Comparison of ENCODE assay signal across 8 cellular contexts in genomic region chr19:38264486-38265212, GRCh38. TPM values are rescaled to one million over a fixed set of nuclear protein-coding genes. Genes with fewer than 3 reads are reported as not detected.
DNase-seq lines count a peak whose midpoint lies in the region; ATAC-seq and TF ChIP-seq lines count a peak whose summit lies in the region.

Gene SPINT2 (plus strand): TSS chr19:38264573. CDS start chr19:38264893, 320 bp downstream.

- H3K4me3 ChIP-seq in left lung = peak within 1 kb of the TSS; percentile 64 to 73
- H3K4me3 ChIP-seq in MG63 = no peak within 1 kb of the TSS

- peak; percentile 36 for ATAC-seq in HG02852 (IDR thresholded peaks at IDR 0.05; ENCODE audit: unreplicated experiment)
- ATAC-seq in left lung = peak; percentile 12

- peaks cover 14 to 55% of the 10 kb centered on the region in 2 donors for H3K4me1 ChIP-seq in left lung

- H3K27me3 ChIP-seq in left lung (peaks cover 0 to 10% of the 10 kb centered on the region in 2 donors), MG63 (no peaks in the 10 kb centered on the region)

- no peak for TF ChIP-seq CTCF in left lung (IDR thresholded peaks at IDR 0.05)

- DNase-seq in COLO668 (lab: John Stamatoyannopoulos, UW; ENCODE audit: unreplicated experiment) = peak; percentile 96
- DNase-seq in T follicular helper cell (ENCODE audit: low read depth) = peak; percentile 18
- DNase-seq in cerebellum (ENCODE audit: low spot score) = no peak
- DNase-seq in left lung = peak; percentile 50 to 86
- peak; percentile 8 to 22 for DNase-seq in stimulated activated CD8-positive, alpha-beta memory T cell treated with anti-CD3 and anti-CD28 coated beads, Interleukin-15, amount 100 ng/mL, for 4 hours (ENCODE audit: low read depth in 2 of 2)
- no peak for DNase-seq in MG63
- DNase-seq in DMS53 treated with DMSO at 0.1 percent for 48 hours (lab: John Stamatoyannopoulos, UW; ENCODE audit: unreplicated experiment) = no peak

- H3K9me3 ChIP-seq in left lung (no peaks in the 10 kb centered on the region), MG63 (no peaks in the 10 kb centered on the region)

- no peaks in the 10 kb centered on the region for H3K36me3 ChIP-seq in left lung
- no peaks in the 10 kb centered on the region for H3K36me3 ChIP-seq in MG63

- intact Hi-C loops in left lung (cut with DNase I) = no loop called here

- H3K27ac ChIP-seq in left lung = peak within 1 kb of the TSS; percentile 85 to 92

RNA-seq across cellular contexts. Expression of gene SPINT2, which starts in this region (rescaled TPM):
- total RNA-seq in cerebellum = 53.1 TPM
- 100 to 1,000 TPM; 206 to 317 TPM for total RNA-seq in left lung
- total RNA-seq in MG63 (2014; rRNA removed; shearing (Covaris generic); ENCODE audit: low replicate concordance) = 1.8 and 7.7 TPM in 2 replicates

Comparison
In these comparisons a context has a peak if more than half of its experiments do, and no peak if none do; other contexts are left out.
1. DNase-seq: peak in COLO668 (single experiment), T follicular helper cell (single experiment), left lung (2 of 2) and stimulated activated CD8-positive, alpha-beta memory T cell treated with anti-CD3 and anti-CD28 coated beads, Interleukin-15, amount 100 ng/mL, for 4 hours (2 of 2); none in cerebellum (single experiment), MG63 (single experiment) and DMS53 treated with DMSO at 0.1 percent for 48 hours (single experiment).